ENCODE assay signal across 15 cellular contexts in genomic region chr3:17640466-17640865, GRCh38.
DNase-seq lines count a peak whose midpoint lies in the region; ATAC-seq, FAIRE-seq and TF ChIP-seq lines count a peak whose summit lies in the region.
"Had no signal": no experiment of that assay in that cellular context is flagged by ENCODE, and none has a peak within 500 bp of the region (broad histone marks: within the 10 kb centered on the region; RNA-seq: fewer than 3 reads in every experiment).

No MANE protein-coding gene starts in this region.

- peak overlapping the region; percentile 66 for H3K4me2 ChIP-seq in HCT116 (ENCODE audit: low read length)
- peak overlapping the region; percentile 77 for H3K4me2 ChIP-seq in osteoblast (ENCODE audit: insufficient read depth, low read length)

- ATAC-seq in HCT116, result no peak
- ATAC-seq in HG02610 (IDR thresholded peaks at IDR 0.05; ENCODE audit: unreplicated experiment), result no peak
- ATAC-seq: naive thymus-derived CD8-positive, alpha-beta T cell had no signal

- H3K36me3 ChIP-seq in HCT116 (ENCODE audit: control insufficient read depth in 1 of 2, insufficient read depth in 2 of 2, low read length in 2 of 2) (no peaks in the 10 kb centered on the region), osteoblast (ENCODE audit: insufficient read depth, low read length) (no peaks in the 10 kb centered on the region), stomach (no peaks in the 10 kb centered on the region)
- H3K36me3 ChIP-seq: lower lobe of right lung, suprapubic skin had no signal

- no peaks in the 10 kb centered on the region for H3K27me3 ChIP-seq in HCT116 (ENCODE audit: insufficient read depth, low read length)
- no peaks in the 10 kb centered on the region for H3K27me3 ChIP-seq in osteoblast (ENCODE audit: insufficient read depth, low read length)
- H3K27me3 ChIP-seq in stomach, result no peaks in the 10 kb centered on the region
- H3K27me3 ChIP-seq: suprapubic skin had no signal

- TF ChIP-seq POLR2A in HCT116 (IDR thresholded peaks at IDR 0.05; ENCODE audit: borderline replicate concordance, extremely low read depth, insufficient read depth, insufficient read length) (no peak), stomach (IDR thresholded peaks at IDR 0.05) (no peak)

- POLR2A ChIA-PET in HCT116 (lab: Charles Lee), result no interaction called here

- H3K79me2 ChIP-seq in HCT116 (ENCODE audit: insufficient read depth, low read length) (peaks cover 48% of the 10 kb centered on the region), osteoblast (ENCODE audit: insufficient read depth, low read length) (peaks cover 2% of the 10 kb centered on the region)

- H3K4me3 ChIP-seq in HCT116 (replicated peaks in 1 of 2; ENCODE audit: low read depth in 1 of 2, low read length in 2 of 2) (peak overlapping the region in 1 of 2 experiments; percentile 9; a peak in 1 of 4 replicates), choroid plexus epithelial cell (ENCODE audit: low read depth, low read length) (no peak overlapping the region), osteoblast (ENCODE audit: insufficient read depth, low read length) (no peak overlapping the region), stomach (no peak overlapping the region)
- H3K4me3 ChIP-seq: lower lobe of right lung, psoas muscle, suprapubic skin had no signal

- H3K27ac ChIP-seq in HCT116 (ENCODE audit: low read depth, low read length) (peak overlapping the region; percentile 59; the same call in 1 of the 2 replicates), osteoblast (ENCODE audit: low read depth, low read length) (peak overlapping the region; percentile 86), stomach (no peak overlapping the region)
- H3K27ac ChIP-seq: C4-2B, lower lobe of right lung, psoas muscle, suprapubic skin had no signal

- no peak for TF ChIP-seq RAD21 in HCT116 (IDR thresholded peaks at IDR 0.05; ENCODE audit: low read depth)

- H3K4me1 ChIP-seq in HCT116 (ENCODE audit: control insufficient read depth in 1 of 2, insufficient read depth in 2 of 2, low read length in 2 of 2) (peaks cover 33 to 60% of the 10 kb centered on the region in 2 experiments), osteoblast (ENCODE audit: insufficient read depth, low read length) (peaks cover 56% of the 10 kb centered on the region), stomach (peaks cover 1 to 46% (median 13%) of the 10 kb centered on the region in 4 donors)

- TF ChIP-seq CTCF in HCT116 (IDR thresholded peaks at IDR 0.05 in 2 of 3, conservative IDR thresholded peaks at IDR 0.05 in 1 of 3; ENCODE audit: borderline replicate concordance in 1 of 3, insufficient read depth in 1 of 3, low read depth in 2 of 3, low read length in 2 of 3) (no peak), choroid plexus epithelial cell (conservative IDR thresholded peaks at IDR 0.05; ENCODE audit: low read depth, low read length) (no peak), osteoblast (IDR thresholded peaks at IDR 0.05; ENCODE audit: extremely low read depth, low read depth, low read length) (no peak), stomach (IDR thresholded peaks at IDR 0.05) (no peak)

- DNase-seq in HCT116 (ENCODE audit: low read depth, low spot score) (no peak), RCC 7860 (ENCODE audit: low spot score) (no peak), choroid plexus epithelial cell (ENCODE audit: low read depth) (peak; percentile 47), osteoblast (ENCODE audit: insufficient read length, low spot score, missing footprints) (no peak), cerebellum (ENCODE audit: low spot score) (no peak), stomach (no peak)
- DNase-seq: activated effector memory CD4-positive, alpha-beta T cell treated with Interleukin-2 at 50 U/mL for 16 hours; effector CD8-positive, alpha-beta T cell; lower lobe of right lung; naive thymus-derived CD8-positive, alpha-beta T cell; NCI-H1930; psoas muscle had no signal

- CTCF ChIA-PET in HCT116 (lab: Charles Lee), result no interaction called here

- intact Hi-C loops in HCT116 (cut with micrococcal nuclease) (no loop called here), stomach (cut with DNase I; ENCODE audit: low total_unique reads) (loop anchor here (10.0 kb wide), 1 partner anchor 194 kb away; no protein-coding TSS in a partner anchor)

- H3K9me2 ChIP-seq in HCT116 (ENCODE audit: insufficient read depth), result no peaks in the 10 kb centered on the region

- peak; percentile 73 for FAIRE-seq in RCC 7860 (lab: Jason Lieb, UNC)

- no peak for TF ChIP-seq EP300 in stomach (IDR thresholded peaks at IDR 0.05)

- RAD21 ChIA-PET in HCT116 (lab: Charles Lee; ENCODE audit: low non-redundant PET in 1 of 2, low total read pairs in 2 of 2, uncharacterized antibody in 2 of 2, unreplicated experiment in 2 of 2), result no interaction called here

- H3K9me3 ChIP-seq in HCT116 (ENCODE audit: control insufficient read depth in 1 of 2, insufficient read depth in 1 of 2, low read depth in 1 of 2, low read length in 2 of 2), result no peaks in the 10 kb centered on the region
- no peaks in the 10 kb centered on the region for H3K9me3 ChIP-seq in osteoblast (ENCODE audit: low read depth, low read length)
- H3K9me3 ChIP-seq in stomach, result no peaks in the 10 kb centered on the region
- H3K9me3 ChIP-seq: lower lobe of right lung, psoas muscle, suprapubic skin had no signal

- H3K9ac ChIP-seq in HCT116 (ENCODE audit: low read length), result peak overlapping the region; percentile 14; the same call in 1 of the 2 replicates

- BruUV-seq in HCT116 (replicated peaks; lab: Mats Ljungman, UMichigan), result no TSS peak

- H2AFZ ChIP-seq in HCT116 (ENCODE audit: low read depth, low read length, poor library complexity, severe bottlenecking), result no peak overlapping the region
- H2AFZ ChIP-seq in osteoblast (ENCODE audit: low read length), result no peak overlapping the region

- no peaks in the 10 kb centered on the region for H4K20me1 ChIP-seq in HCT116 (ENCODE audit: insufficient read depth)
- H4K20me1 ChIP-seq in osteoblast (ENCODE audit: insufficient read depth, low read length), result peaks cover 3% of the 10 kb centered on the region

TF ChIP-seq in HCT116, 20 proteins besides CTCF, POLR2A, EP300 and RAD21:
- TF ChIP-seq FOSL1 (IDR thresholded peaks at IDR 0.05; ENCODE audit: low read depth) (peak; percentile 62), JUND (IDR thresholded peaks at IDR 0.05) (peak; percentile 49), ZBTB33 (IDR thresholded peaks at IDR 0.05; ENCODE audit: extremely low read depth, insufficient replicate concordance, low read length) (no peak), SP1 (IDR thresholded peaks at IDR 0.05; ENCODE audit: low read depth) (peak; percentile 34; the same call in 1 of the 2 replicates), CEBPB (IDR thresholded peaks at IDR 0.05; ENCODE audit: low read depth) (0 out of 2 replicates have a peak, but pooled peaks have one; percentile 22)

Comparison
In these comparisons a context has a peak if more than half of its experiments do, and no peak if none do; other contexts are left out.
1. H3K27ac ChIP-seq: peak in HCT116 (single experiment) and osteoblast (single experiment); none in stomach (0 of 5).